ENCODE assay signal across 2 cellular contexts in genomic region chr20:38564680-38565079, GRCh38.
TF ChIP-seq lines count a peak whose summit lies in the region.

No MANE protein-coding gene starts in this region.

TF ChIP-seq in HEK293, 187 proteins besides CTCF, POLR2A, EP300 and RAD21:
- TF ChIP-seq ZNF555 (tag by site-specific recombination; conservative IDR thresholded peaks at IDR 0.05) (no peak), ZNF596 (tag by site-specific recombination; IDR thresholded peaks at IDR 0.05) (peak; percentile 86), ZNF513 (tag by site-specific recombination; IDR thresholded peaks at IDR 0.05) (peak; percentile 65), ZNF155 (tag by site-specific recombination; IDR thresholded peaks at IDR 0.05) (no peak)

TF ChIP-seq in K562, 482 proteins besides CTCF, POLR2A, EP300 and RAD21:
- TF ChIP-seq HMG20B (CRISPR knock-in tag; IDR thresholded peaks at IDR 0.05) (no peak), ZNF512 (tag; IDR thresholded peaks at IDR 0.05) (peak; percentile 50; the same call in 1 of the 2 replicates), ZNF124 (CRISPR knock-in tag; IDR thresholded peaks at IDR 0.05) (no peak), BRCA1 (IDR thresholded peaks at IDR 0.05) (no peak), BRCA1 (CRISPR knock-in tag; IDR thresholded peaks at IDR 0.05) (no peak), ZNF23 (CRISPR knock-in tag; IDR thresholded peaks at IDR 0.05) (no peak), ZBTB40 (IDR thresholded peaks at IDR 0.05) (no peak), ZBTB40 (CRISPR knock-in tag; IDR thresholded peaks at IDR 0.05) (no peak)
